17 cellular contexts compared by ENCODE assay signal in genomic region chr2:30272286-30272685, GRCh38.
"Had no signal": no experiment of that assay in that cellular context is flagged by ENCODE, and none has a peak within 500 bp of the region (broad histone marks: within the 10 kb centered on the region; RNA-seq: fewer than 3 reads in every experiment).

No MANE protein-coding gene starts in this region.

- H3K27me3 ChIP-seq: cardiac muscle cell, tibial artery had no signal

- ATAC-seq: esophagus mucosa, left lobe of liver, natural killer cell, T-helper 17 cell had no signal

- DNase-seq: activated naive CD4-positive, alpha-beta T cell; activated T-cell treated with anti-CD3 and anti-CD28 coated beads, Interleukin-2, amount 50 U/mL, for 4 hours; hippocampal formation; mammary epithelial cell; natural killer cell; SIG-M5; stimulated activated CD4-positive, alpha-beta T cell treated with anti-CD3 and anti-CD28 coated beads, Interleukin-12 subunit alpha, Interleukin-12 subunit beta, amount 100 ng/mL, for 4 hours; stimulated activated CD4-positive, alpha-beta T cell treated with anti-CD3 and anti-CD28 coated beads, Interleukin-2, amount 100 ng/mL, for 24 hours; T-helper 17 cell; tibial artery had no signal

- H3K36me3 Mint-ChIP-seq: natural killer cell had no signal

- FAIRE-seq: colon, endometrium, keratinocyte had no signal

- H3K4me3 Mint-ChIP-seq: activated T-cell treated with anti-CD3 and anti-CD28 coated beads, Interleukin-2, amount 50 U/mL, for 4 hours; natural killer cell; T-helper 17 cell had no signal

- H3K36me3 ChIP-seq: cardiac muscle cell, neutrophil, tibial artery had no signal

- H3K9me3 ChIP-seq: neutrophil, tibial artery had no signal

- H3K4me3 ChIP-seq: cardiac muscle cell, tibial artery had no signal

- H3K27me3 Mint-ChIP-seq: T-helper 17 cell had no signal

- H3K27ac ChIP-seq: cardiac muscle cell, neutrophil had no signal

- H3K9me3 Mint-ChIP-seq: activated T-cell treated with anti-CD3 and anti-CD28 coated beads, Interleukin-2, amount 50 U/mL, for 4 hours; natural killer cell had no signal
